In genomic region chr14:105330491-105330895, GRCh38 we compare ENCODE assay signal across 11 cellular contexts. TPM values are rescaled to one million over a fixed set of nuclear protein-coding genes. Genes with fewer than 3 reads are reported as not detected.
DNase-seq lines count a peak whose midpoint lies in the region; ATAC-seq, FAIRE-seq and TF ChIP-seq lines count a peak whose summit lies in the region.
"Had no signal": no experiment of that assay in that cellular context is flagged by ENCODE, and none has a peak within 500 bp of the region (broad histone marks: within the 10 kb centered on the region; RNA-seq: fewer than 3 reads in every experiment).

No MANE protein-coding gene starts in this region.

- H2AFZ ChIP-seq in H1 (ENCODE audit: low read length) (no peak overlapping the region), parathyroid adenoma (no peak overlapping the region)

- no peak overlapping the region for H3K18ac ChIP-seq in H1 (ENCODE audit: extremely low read depth, low read length)

- peaks cover 61% of the 10 kb centered on the region for H3K79me1 ChIP-seq in H1 (ENCODE audit: low read depth, low read length)

- TF ChIP-seq CTCF in H1 (IDR thresholded peaks at IDR 0.05; ENCODE audit: control extremely low read depth in 1 of 3, insufficient read depth in 1 of 3, low read depth in 1 of 3, low read length in 3 of 3) (no peak), parathyroid adenoma (IDR thresholded peaks at IDR 0.05) (no peak)

- peak overlapping the region; percentile 55; the same call in 1 of the 2 replicates for H2BK5ac ChIP-seq in H1 (ENCODE audit: low read depth, low read length)

- H3K14ac ChIP-seq in H1 (ENCODE audit: insufficient read length): no peak overlapping the region

- TF ChIP-seq EP300 in Ishikawa (IDR thresholded peaks at IDR 0.05; ENCODE audit: borderline replicate concordance) (no peak), H1 (IDR thresholded peaks at IDR 0.05; ENCODE audit: borderline replicate concordance in 1 of 2, low read depth in 2 of 2, low read length in 2 of 2) (no peak)

- H3K4me1 ChIP-seq in H1 (replicated peaks in 1 of 4; ENCODE audit: control insufficient read depth in 3 of 4, insufficient read depth in 4 of 4, low read length in 3 of 4) (peaks cover 6 to 37% (median 28%) of the 10 kb centered on the region in 4 experiments), parathyroid adenoma (peaks cover 23% of the 10 kb centered on the region)

- H2BK120ac ChIP-seq in H1 (replicated peaks; ENCODE audit: low read depth, low read length): no peak overlapping the region

- FAIRE-seq in H1 (lab: Jason Lieb, UNC): no peak

- H3K36me3 ChIP-seq in H1 (ENCODE audit: control insufficient read depth in 2 of 4, insufficient read depth in 4 of 4, low read length in 3 of 4) (no peaks in the 10 kb centered on the region), parathyroid adenoma (ENCODE audit: control insufficient read depth, insufficient read depth, low read length) (no peaks in the 10 kb centered on the region)
- H3K36me3 ChIP-seq: suprapubic skin had no signal

- H2AK5ac ChIP-seq in H1 (ENCODE audit: low read depth, low read length): no peak overlapping the region

- H4K20me1 ChIP-seq in H1 (replicated peaks in 1 of 2; ENCODE audit: control insufficient read depth in 1 of 2, insufficient read depth in 2 of 2, low read length in 2 of 2): peaks cover 41 to 58% of the 10 kb centered on the region in 2 experiments

- no peak overlapping the region for H3K4ac ChIP-seq in H1 (replicated peaks; ENCODE audit: insufficient read length, low read depth, low read length)

- H2BK12ac ChIP-seq in H1 (ENCODE audit: low read depth, low read length): peak overlapping the region; percentile 50; the same call in 1 of the 2 replicates

- no peak overlapping the region for H3K27ac ChIP-seq in H1 (ENCODE audit: low read depth, low read length)
- H3K27ac ChIP-seq in parathyroid adenoma: peak overlapping the region; percentile 37

- H2BK15ac ChIP-seq in H1 (ENCODE audit: low read length): no peak overlapping the region

- no peak overlapping the region for H3K4me3 ChIP-seq in H1 (ENCODE audit: extremely low read depth in 1 of 4, insufficient read depth in 2 of 4, low read depth in 3 of 4, low read length in 4 of 4)
- H3K4me3 ChIP-seq in parathyroid adenoma (ENCODE audit: low read depth, low read length): no peak overlapping the region
- H3K4me3 ChIP-seq: suprapubic skin had no signal

- H3K4me2 ChIP-seq in H1 (ENCODE audit: insufficient read depth in 1 of 2, low read depth in 2 of 2, low read length in 2 of 2) (peak overlapping the region in 1 of 2 experiments; percentile 19; a peak in 1 of 4 replicates), parathyroid adenoma (ENCODE audit: low read length) (no peak overlapping the region)

- H2BK20ac ChIP-seq in H1 (ENCODE audit: low read length): no peak overlapping the region

- DNase-seq in ELR (ENCODE audit: low read depth) (peak; percentile 66), H1 (ENCODE audit: low read depth in 1 of 2, low spot score in 2 of 2) (no peak), NCI-H187 treated with DMSO at 0.1 percent for 48 hours (lab: John Stamatoyannopoulos, UW) (no peak), NCI-H2081 treated with DMSO at 0.1 percent for 48 hours (lab: John Stamatoyannopoulos, UW) (no peak), NCI-H345 (lab: John Stamatoyannopoulos, UW) (no peak)
- DNase-seq: effector CD4-positive, alpha-beta T cell; SHP77 had no signal

- TF ChIP-seq POLR2A in H1 (IDR thresholded peaks at IDR 0.05; ENCODE audit: control extremely low read depth in 1 of 2, low read depth in 2 of 2, low read length in 2 of 2): no peak

- H3K27me3 ChIP-seq in H1 (replicated peaks in 1 of 4; ENCODE audit: control insufficient read depth in 3 of 4, extremely low read depth in 1 of 4, insufficient read depth in 3 of 4, low read length in 3 of 4) (no peaks in the 10 kb centered on the region), parathyroid adenoma (ENCODE audit: control insufficient read depth, insufficient read depth, low read length) (no peaks in the 10 kb centered on the region)
- H3K27me3 ChIP-seq: suprapubic skin had no signal

- POLR2A ChIA-PET in H1 (lab: Charles Lee; ENCODE audit: partially characterized antibody): interaction anchor here (0.8 kb wide), 1 partner anchor 13 kb away, joined by 4 read pairs; no protein-coding TSS in a partner anchor

- WGBS in H1 (ENCODE audit: extremely low coverage in 1 of 2, insufficient coverage in 1 of 2, insufficient read length in 1 of 2, insufficient replicate concordance in 2 of 2, low coverage in 1 of 2, low lambda C conversion rate in 2 of 2, missing lambda C conversion rate in 1 of 2), 2 experiments: 77% methylated on average over 13 of the region's 13 CpGs; no CpG with 5 or more reads in 1 of the 2 experiments

- H3K23me2 ChIP-seq in H1 (ENCODE audit: low read depth, low read length): no peaks in the 10 kb centered on the region

- H4K8ac ChIP-seq in H1 (ENCODE audit: extremely low read depth, insufficient read depth, low read length): no peak overlapping the region

- H4K5ac ChIP-seq in H1 (ENCODE audit: insufficient read length, low read depth, low read length): no peak overlapping the region

- no peak overlapping the region for H3K56ac ChIP-seq in H1 (replicated peaks; ENCODE audit: insufficient read length, low read depth, low read length)

- TF ChIP-seq RAD21 in Ishikawa (IDR thresholded peaks at IDR 0.05; ENCODE audit: low read depth): no peak
- TF ChIP-seq RAD21 in H1 (IDR thresholded peaks at IDR 0.05 in 1 of 2, conservative IDR thresholded peaks at IDR 0.05 in 1 of 2; ENCODE audit: low read depth in 2 of 2, low read length in 2 of 2): no peak

- H3K9ac ChIP-seq in H1 (replicated peaks in 1 of 4; ENCODE audit: extremely low read depth in 1 of 4, low read depth in 3 of 4, low read length in 3 of 4): no peak overlapping the region
- no peak overlapping the region for H3K9ac ChIP-seq in parathyroid adenoma

- H3K9me3 ChIP-seq in H1 (ENCODE audit: insufficient read depth in 2 of 2, low read depth in 1 of 2, low read length in 1 of 2) (no peaks in the 10 kb centered on the region), parathyroid adenoma (ENCODE audit: control insufficient read depth, low read length) (no peaks in the 10 kb centered on the region)
- H3K9me3 ChIP-seq: suprapubic skin had no signal

- H3K79me2 ChIP-seq in H1 (ENCODE audit: control insufficient read depth in 1 of 2, insufficient read depth in 2 of 2, low read length in 2 of 2): peaks cover 0 to 74% of the 10 kb centered on the region in 2 experiments; a peak in 2 of 4 replicates
- H3K79me2 ChIP-seq in parathyroid adenoma: peaks cover 67% of the 10 kb centered on the region

- no peak for ATAC-seq in HG02840 (IDR thresholded peaks at IDR 0.05; ENCODE audit: low FRiP score, unreplicated experiment)

- no peak overlapping the region for H4K91ac ChIP-seq in H1 (replicated peaks; ENCODE audit: insufficient read length, low read length)

- CTCF ChIA-PET in H1 (lab: Charles Lee; ENCODE audit: partially characterized antibody): interaction anchor here (0.6 to 2.0 kb wide), 6 partner anchors 12 to 202 kb away, joined by 3 to 5 read pairs (median 3); partner anchors contain the start of gene PACS2

- no peak overlapping the region for H3K23ac ChIP-seq in H1 (ENCODE audit: insufficient read length)

TF ChIP-seq in Ishikawa, 13 proteins besides CTCF, POLR2A, EP300 and RAD21:
- TF ChIP-seq EGR1 (IDR thresholded peaks at IDR 0.05) (peak; percentile 89), TEAD4 (IDR thresholded peaks at IDR 0.05) (no peak)

TF ChIP-seq in H1, 55 proteins besides CTCF, POLR2A, EP300 and RAD21:
- no peak for TF ChIP-seq GTF2F1 (IDR thresholded peaks at IDR 0.05; ENCODE audit: borderline replicate concordance, low read depth, low read length)
- no peak for TF ChIP-seq BRCA1 (IDR thresholded peaks at IDR 0.05; ENCODE audit: low read depth, low read length)
- TF ChIP-seq SP4 (IDR thresholded peaks at IDR 0.05; ENCODE audit: low read length): no peak
- 0 out of 2 replicates have a peak, but pooled peaks have one; percentile 55 for TF ChIP-seq GABPA (IDR thresholded peaks at IDR 0.05; ENCODE audit: borderline replicate concordance, insufficient read depth, low read length)
- peak; percentile 79; the same call in 1 of the 2 replicates for TF ChIP-seq EGR1 (IDR thresholded peaks at IDR 0.05; ENCODE audit: borderline replicate concordance, low read depth, low read length)
- no peak for TF ChIP-seq MAX (IDR thresholded peaks at IDR 0.05)
- no peak for TF ChIP-seq NRF1 (IDR thresholded peaks at IDR 0.05; ENCODE audit: low read depth, low read length)
TF ChIP-seq in H1: peak in this region for 2.

RNA-seq across cellular contexts. Expression of gene PACS2, which starts 15.9 kb away (rescaled TPM):
- total RNA-seq in H1 (2021; fragmentation: NEBNext Ultra II Directional; extraction: Animal tissue kit (Norgen Biotek cat#: 25700)): 62.3 and 62.8 TPM in 2 replicates
- 38.0 and 65.4 TPM in 2 replicates for polyA plus RNA-seq in H1 (2011; rRNA removed)
- polyA plus RNA-seq in H1 (2011; cell fraction: cytosol; rRNA removed): 57.3 TPM
- polyA plus RNA-seq in H1 (2011; cell fraction: nucleus; rRNA removed): 306 TPM
- polyA plus RNA-seq in H1 (2012, experiment 1 of 2): 54.5 to 72.8 TPM (median 68.7 TPM) in 4 replicates
- polyA plus RNA-seq in H1 (2012, experiment 2 of 2): 42.3 TPM
- polyA plus RNA-seq in H1 (2013, experiment 1 of 2): 35.8 TPM
- polyA plus RNA-seq in H1 (2013, experiment 2 of 2): 33.2 TPM
- 28.2 and 33.0 TPM in 2 replicates for polyA minus RNA-seq in H1 (2011; rRNA and poly(A)+ RNA removed)
- polyA minus RNA-seq in H1 (2011; cell fraction: cytosol; rRNA and poly(A)+ RNA removed): 49.0 TPM
- 88.7 TPM for polyA minus RNA-seq in H1 (2011; cell fraction: nucleus; rRNA and poly(A)+ RNA removed)

RNA-seq across cellular contexts. Expression of gene BRF1, which starts 29.7 kb away (rescaled TPM):
- total RNA-seq in H1 (2021; fragmentation: NEBNext Ultra II Directional; extraction: Animal tissue kit (Norgen Biotek cat#: 25700)): 18.3 and 18.5 TPM in 2 replicates
- polyA plus RNA-seq in H1 (2011; rRNA removed): 7.7 and 12.5 TPM in 2 replicates
- 11.1 TPM for polyA plus RNA-seq in H1 (2011; cell fraction: cytosol; rRNA removed)
- polyA plus RNA-seq in H1 (2011; cell fraction: nucleus; rRNA removed): 32.8 TPM
- polyA plus RNA-seq in H1 (2012, experiment 1 of 2): 11.4 to 15.6 TPM (median 13.1 TPM) in 4 replicates
- polyA plus RNA-seq in H1 (2012, experiment 2 of 2): 7.8 TPM
- 9.6 TPM for polyA plus RNA-seq in H1 (2013, experiment 1 of 2)
- 8.4 TPM for polyA plus RNA-seq in H1 (2013, experiment 2 of 2)
- 10.3 and 11.4 TPM in 2 replicates for polyA minus RNA-seq in H1 (2011; rRNA and poly(A)+ RNA removed)
- 15.4 TPM for polyA minus RNA-seq in H1 (2011; cell fraction: cytosol; rRNA and poly(A)+ RNA removed)
- polyA minus RNA-seq in H1 (2011; cell fraction: nucleus; rRNA and poly(A)+ RNA removed): 35.1 TPM
